17 cellular contexts compared by ENCODE assay signal in the genomic region with DNA sequence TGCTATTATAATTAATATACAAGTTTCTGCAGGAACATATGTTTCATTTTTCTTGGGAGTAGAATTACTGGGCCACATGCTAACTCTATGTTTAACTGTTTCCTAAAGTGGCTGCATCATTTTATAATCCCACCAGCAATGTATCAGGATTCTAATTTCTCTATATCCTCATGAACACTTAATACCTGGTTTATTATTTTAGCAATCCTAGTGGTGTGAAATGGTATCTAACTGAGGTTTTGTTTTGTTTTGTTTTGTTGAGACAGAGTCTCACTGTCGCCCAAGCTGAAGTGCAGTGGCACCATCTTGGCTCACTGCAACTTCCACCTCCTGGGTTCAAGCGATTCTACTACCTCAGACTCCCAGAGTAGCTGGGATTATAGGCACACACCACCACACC. TPM values are rescaled to one million over a fixed set of nuclear protein-coding genes. Genes with fewer than 3 reads are reported as not detected.
DNase-seq lines count a peak whose midpoint lies in the region; ATAC-seq and TF ChIP-seq lines count a peak whose summit lies in the region.
"Had no signal": no experiment of that assay in that cellular context is flagged by ENCODE, and none has a peak within 500 bp of the region (broad histone marks: within the 10 kb centered on the region; RNA-seq: fewer than 3 reads in every experiment).

No MANE protein-coding gene starts in this region.

- no peak overlapping the region for H3K27ac Mint-ChIP-seq in glutamatergic neuron (ENCODE audit: unreplicated experiment)
- H3K27ac Mint-ChIP-seq in natural killer cell: no peak overlapping the region
- H3K27ac Mint-ChIP-seq: CD4-positive, CD25-positive, alpha-beta regulatory T cell had no signal

- H3K27ac ChIP-seq in caudate nucleus (ENCODE audit: low read depth, low read length): no peak overlapping the region
- H3K27ac ChIP-seq: BLaER1, GM23248 had no signal

- DNase-seq in NAMALWA (ENCODE audit: low spot score) (peak; percentile 27), choroid plexus epithelial cell (ENCODE audit: low read depth) (no peak), glutamatergic neuron (no peak), caudate nucleus (lab: John Stamatoyannopoulos, UW) (no peak), middle frontal gyrus (ENCODE audit: extremely low spot score, low spot score) (no peak), natural killer cell (no peak)
- DNase-seq: 8988T; AML-193; CD4-positive, CD25-positive, alpha-beta regulatory T cell; DMS53; GF-D8; GM23248 had no signal

- no peaks in the 10 kb centered on the region for H3K27me3 Mint-ChIP-seq in glutamatergic neuron (ENCODE audit: unreplicated experiment)
- H3K27me3 Mint-ChIP-seq in natural killer cell (ENCODE audit: low read depth in 2 of 2): no peaks in the 10 kb centered on the region
- H3K27me3 Mint-ChIP-seq: CD4-positive, CD25-positive, alpha-beta regulatory T cell had no signal

- H3K4me3 ChIP-seq in choroid plexus epithelial cell (ENCODE audit: low read depth, low read length): no peak overlapping the region
- H3K4me3 ChIP-seq: BLaER1, GM12878, GM23248 had no signal

- peak; percentile 9 for TF ChIP-seq CTCF in GM12873 (IDR thresholded peaks at IDR 0.05; ENCODE audit: insufficient read depth, low read depth, low read length, missing control alignments)
- peak; percentile 12 for TF ChIP-seq CTCF in choroid plexus epithelial cell (conservative IDR thresholded peaks at IDR 0.05; ENCODE audit: low read depth, low read length)
- TF ChIP-seq CTCF in glutamatergic neuron (IDR thresholded peaks at IDR 0.05; ENCODE audit: partially characterized antibody, unreplicated experiment): peak; percentile 41
- TF ChIP-seq CTCF in natural killer cell (IDR thresholded peaks at IDR 0.05): no peak

- intact Hi-C loops in natural killer cell (cut with micrococcal nuclease): no loop called here

- H3K36me3 Mint-ChIP-seq in glutamatergic neuron (ENCODE audit: unreplicated experiment) (no peaks in the 10 kb centered on the region), natural killer cell (no peaks in the 10 kb centered on the region)

- H3K9me3 Mint-ChIP-seq in glutamatergic neuron (ENCODE audit: unreplicated experiment) (no peaks in the 10 kb centered on the region), natural killer cell (no peaks in the 10 kb centered on the region)
- H3K9me3 Mint-ChIP-seq: CD4-positive, CD25-positive, alpha-beta regulatory T cell had no signal

- ATAC-seq in HG02759 (IDR thresholded peaks at IDR 0.05; ENCODE audit: unreplicated experiment) (no peak), natural killer cell (no peak)
- ATAC-seq: GM12878, HepG2 had no signal

- H3K4me3 Mint-ChIP-seq in glutamatergic neuron (ENCODE audit: unreplicated experiment) (no peak overlapping the region), natural killer cell (no peak overlapping the region)

- H3K4me1 Mint-ChIP-seq in glutamatergic neuron (ENCODE audit: low read depth, unreplicated experiment): peaks cover 7% of the 10 kb centered on the region
- peaks cover 57 to 63% of the 10 kb centered on the region in 2 donors for H3K4me1 Mint-ChIP-seq in natural killer cell

RNA-seq across cellular contexts. Expression of a gene that starts 6.5 kb away (rescaled TPM):
- total RNA-seq in glutamatergic neuron (ENCODE audit: unreplicated experiment) (33.9 TPM), natural killer cell (10 to 100 TPM; 35.2 to 58.6 (median 50.4) TPM)
